1 cellular context compared by ENCODE assay signal in genomic region chr5:129003232-129003631, GRCh38.
TF ChIP-seq lines count a peak whose summit lies in the region.

No MANE protein-coding gene starts in this region.

TF ChIP-seq in GM23338, 12 proteins besides CTCF, POLR2A, EP300 and RAD21 (continued from another document):
- TF ChIP-seq ZNF114 (CRISPR knock-in tag; IDR thresholded peaks at IDR 0.05), result no peak
